24 cellular contexts compared by ENCODE assay signal in genomic region chrX:73962948-73963347, GRCh38.
DNase-seq lines count a peak whose midpoint lies in the region; ATAC-seq, FAIRE-seq and TF ChIP-seq lines count a peak whose summit lies in the region.
"Had no signal": no experiment of that assay in that cellular context is flagged by ENCODE, and none has a peak within 500 bp of the region (broad histone marks: within the 10 kb centered on the region; RNA-seq: fewer than 3 reads in every experiment).

No MANE protein-coding gene starts in this region.

- intact Hi-C loops in CD8-positive, alpha-beta T cell (cut with DNase I, micrococcal nuclease) = no loop called here

- H3F3A ChIP-seq in GM23338 (replicated peaks; ENCODE audit: low read depth) = peaks cover 11% of the 10 kb centered on the region; the same call in 1 of the 2 replicates

- POLR2A ChIA-PET in CD8-positive, alpha-beta T cell (lab: Charles Lee) = interaction anchor here (0.6 kb wide), 1 partner anchor 14 kb away, joined by 3 read pairs; no protein-coding TSS in a partner anchor

- no peak overlapping the region for H3K4me3 ChIP-seq in CD8-positive, alpha-beta T cell (ENCODE audit: low read depth, low read length)
- H3K4me3 ChIP-seq in GM23338 (no peak overlapping the region), astrocyte (ENCODE audit: insufficient read depth, low read depth, low read length) (no peak overlapping the region)
- H3K4me3 ChIP-seq: GM12878 had no signal

- FAIRE-seq in astrocyte (lab: Jason Lieb, UNC) = no peak
- FAIRE-seq: GM12878 had no signal

- H3K9me3 ChIP-seq in CD8-positive, alpha-beta T cell (ENCODE audit: low read length) = no peaks in the 10 kb centered on the region
- H3K9me3 ChIP-seq in astrocyte (ENCODE audit: insufficient read depth, low read depth, low read length) = no peaks in the 10 kb centered on the region

- peak overlapping the region; percentile 41 for H3K27ac Mint-ChIP-seq in CD8-positive, alpha-beta T cell
- H3K27ac Mint-ChIP-seq in GM23338 (no peak overlapping the region), astrocyte (ENCODE audit: unreplicated experiment) (peak overlapping the region; percentile 26), nephron progenitor cell (peak overlapping the region; percentile 86)

- CTCF ChIA-PET in CD8-positive, alpha-beta T cell (lab: Charles Lee) = no interaction called here

- no peak overlapping the region for H3K27ac ChIP-seq in CD8-positive, alpha-beta T cell (ENCODE audit: low read depth, low read length)
- H3K27ac ChIP-seq in GM23338 (ENCODE audit: low read depth) (peak overlapping the region; percentile 96), astrocyte (ENCODE audit: low read depth, low read length) (no peak overlapping the region), caudate nucleus (ENCODE audit: low read depth, low read length) (no peak overlapping the region)

- H3K27me3 Mint-ChIP-seq in CD8-positive, alpha-beta T cell (ENCODE audit: low read depth) = no peaks in the 10 kb centered on the region
- H3K27me3 Mint-ChIP-seq in GM23338 (ENCODE audit: insufficient read depth, low read depth, poor library complexity) (peaks cover 2% of the 10 kb centered on the region), astrocyte (ENCODE audit: low read depth, unreplicated experiment) (no peaks in the 10 kb centered on the region), nephron progenitor cell (ENCODE audit: low read depth, poor library complexity) (no peaks in the 10 kb centered on the region)
- H3K27me3 Mint-ChIP-seq: CD4-positive, alpha-beta memory T cell had no signal

- no peak overlapping the region for H3K4me3 Mint-ChIP-seq in CD8-positive, alpha-beta T cell
- H3K4me3 Mint-ChIP-seq in GM23338 = no peak overlapping the region
- H3K4me3 Mint-ChIP-seq in astrocyte (ENCODE audit: unreplicated experiment) = no peak overlapping the region
- H3K4me3 Mint-ChIP-seq in nephron progenitor cell = no peak overlapping the region

- peaks cover 3% of the 10 kb centered on the region for H3K4me1 ChIP-seq in CD8-positive, alpha-beta T cell (ENCODE audit: insufficient read depth, low read length)
- H3K4me1 ChIP-seq in GM23338 (ENCODE audit: insufficient read depth) (peaks cover 29% of the 10 kb centered on the region), astrocyte (ENCODE audit: insufficient read depth, low read length) (no peaks in the 10 kb centered on the region)

- peaks cover 52% of the 10 kb centered on the region for H3K4me1 Mint-ChIP-seq in CD8-positive, alpha-beta T cell (ENCODE audit: low read depth)
- H3K4me1 Mint-ChIP-seq in GM23338 (peaks cover 44% of the 10 kb centered on the region), astrocyte (ENCODE audit: low read depth, unreplicated experiment) (peaks cover 4% of the 10 kb centered on the region), nephron progenitor cell (peaks cover 14% of the 10 kb centered on the region)

- TF ChIP-seq CTCF in CD8-positive, alpha-beta T cell (IDR thresholded peaks at IDR 0.05) = no peak
- no peak for TF ChIP-seq CTCF in GM23338 (conservative IDR thresholded peaks at IDR 0.05; ENCODE audit: low read depth in 2 of 2)
- TF ChIP-seq CTCF in astrocyte (IDR thresholded peaks at IDR 0.05; ENCODE audit: insufficient read depth, low read depth, low read length) = no peak
- TF ChIP-seq CTCF in nephron progenitor cell (IDR thresholded peaks at IDR 0.05) = no peak

- ATAC-seq in CD8-positive, alpha-beta T cell = no peak
- no peak for ATAC-seq in GM23338
- ATAC-seq: GM12878 had no signal

- H3K27me3 ChIP-seq in CD8-positive, alpha-beta T cell (ENCODE audit: insufficient read depth, low read length) = no peaks in the 10 kb centered on the region
- no peaks in the 10 kb centered on the region for H3K27me3 ChIP-seq in GM23338 (ENCODE audit: insufficient read depth)
- no peaks in the 10 kb centered on the region for H3K27me3 ChIP-seq in astrocyte (ENCODE audit: insufficient read depth, low read length)

- H3K79me2 ChIP-seq in GM23338 (replicated peaks; ENCODE audit: insufficient read depth) (peaks cover 75% of the 10 kb centered on the region), astrocyte (ENCODE audit: insufficient read depth, low read length) (peaks cover 85% of the 10 kb centered on the region)

- no peak overlapping the region for H3K4me2 ChIP-seq in GM23338
- H3K4me2 ChIP-seq in astrocyte (ENCODE audit: low read length) = no peak overlapping the region

- H3K9me3 Mint-ChIP-seq in CD8-positive, alpha-beta T cell = no peaks in the 10 kb centered on the region
- H3K9me3 Mint-ChIP-seq in GM23338 (no peaks in the 10 kb centered on the region), astrocyte (ENCODE audit: unreplicated experiment) (no peaks in the 10 kb centered on the region), nephron progenitor cell (peaks cover 47% of the 10 kb centered on the region)
- H3K9me3 Mint-ChIP-seq: CD4-positive, alpha-beta memory T cell had no signal

- no peaks in the 10 kb centered on the region for H3K9me2 ChIP-seq in GM23338 (ENCODE audit: insufficient read depth)

- DNase-seq in CD8-positive, alpha-beta T cell = no peak
- DNase-seq in GM23338 (ENCODE audit: low spot score) = no peak
- no peak for DNase-seq in astrocyte (ENCODE audit: low read depth)
- DNase-seq in nephron progenitor cell = no peak
- no peak for DNase-seq in COR-L47 (lab: John Stamatoyannopoulos, UW)
- DNase-seq in NCI-H2081 treated with DMSO at 0.1 percent for 48 hours (lab: John Stamatoyannopoulos, UW) = no peak
- DNase-seq in caudate nucleus (lab: John Stamatoyannopoulos, UW) = no peak
- DNase-seq in stimulated activated CD4-positive, alpha-beta T cell treated with anti-CD3 and anti-CD28 coated beads, Interleukin-1b, Interleukin-23, amount 100 ng/mL, for 48 hours = no peak
- DNase-seq: CD4-positive, alpha-beta memory T cell; DMS 273 treated with DMSO at 0.1 percent for 48 hours; DMS79; EL; GDM1; NCI-H1092; NCI-H1417 treated with DMSO at 0.1 percent for 48 hours; NCI-H1694 treated with DMSO at 0.1 percent for 48 hours; NCI-H2081; NCI-H2171; NCI-H226; NCI-H510A; NCI-H69; RPMI8226; SHP77 had no signal

- peaks cover 27% of the 10 kb centered on the region for H3K36me3 Mint-ChIP-seq in CD8-positive, alpha-beta T cell
- H3K36me3 Mint-ChIP-seq in GM23338 (ENCODE audit: low read depth) = peaks cover 3% of the 10 kb centered on the region; the same call in 2 of the 3 replicates
- H3K36me3 Mint-ChIP-seq in astrocyte (ENCODE audit: low read depth, unreplicated experiment) = no peaks in the 10 kb centered on the region
- peaks cover 86% of the 10 kb centered on the region for H3K36me3 Mint-ChIP-seq in nephron progenitor cell (ENCODE audit: low read depth)

- no peak overlapping the region for H2AFZ ChIP-seq in GM23338
- no peak overlapping the region for H2AFZ ChIP-seq in astrocyte (ENCODE audit: low read depth, low read length)

- H3K36me3 ChIP-seq in CD8-positive, alpha-beta T cell (ENCODE audit: insufficient read depth, low read length) = no peaks in the 10 kb centered on the region
- H3K36me3 ChIP-seq in GM23338 (ENCODE audit: insufficient read depth) (no peaks in the 10 kb centered on the region), astrocyte (ENCODE audit: insufficient read depth, low read length) (no peaks in the 10 kb centered on the region)

- H4K20me1 ChIP-seq in GM23338 (replicated peaks; ENCODE audit: insufficient read depth) (no peaks in the 10 kb centered on the region; the same call in 1 of the 2 replicates), astrocyte (ENCODE audit: insufficient read depth, low read length) (peaks cover 26% of the 10 kb centered on the region)

- no peak overlapping the region for H3K9ac ChIP-seq in astrocyte (ENCODE audit: low read length)

TF ChIP-seq in GM23338, 12 proteins besides CTCF, POLR2A, EP300 and RAD21 (continues in another document):
- TF ChIP-seq ETS1 (IDR thresholded peaks at IDR 0.05) (no peak), EZH2 (IDR thresholded peaks at IDR 0.05; ENCODE audit: low read depth, unreplicated experiment) (no peak), ZNF331 (CRISPR knock-in tag; IDR thresholded peaks at IDR 0.05; ENCODE audit: low read depth) (no peak)
